27 cellular contexts compared by ENCODE assay signal in genomic region chr3:171691485-171691884, GRCh38.
"Had no signal": no experiment of that assay in that cellular context is flagged by ENCODE, and none has a peak within 500 bp of the region (broad histone marks: within the 10 kb centered on the region; RNA-seq: fewer than 3 reads in every experiment).

No MANE protein-coding gene starts in this region.

- H3K4me1 Mint-ChIP-seq: neural progenitor cell had no signal

- H3K4me1 ChIP-seq: neural progenitor cell, parathyroid adenoma, upper lobe of left lung had no signal

- H3K79me2 ChIP-seq: parathyroid adenoma had no signal

- FAIRE-seq: small intestine, urothelium cell line had no signal

- H3K27ac Mint-ChIP-seq: naive thymus-derived CD4-positive, alpha-beta T cell; nephron; neural progenitor cell; progenitor cell of endocrine pancreas; stimulated activated effector memory CD8-positive, alpha-beta T cell treated with anti-CD3 and anti-CD28 coated beads, Interleukin-12 subunit alpha, Interleukin-12 subunit beta, amount 100 ng/mL, for 72 hours; stimulated activated naive B cell treated with anti-CD40 and anti-IgM and Interleukin-4, amounts not matched to agents 10 μg/mL and 1 μg/mL and 100 μg/mL, for 72 hours; stimulated activated naive CD8-positive, alpha-beta T cell treated with anti-CD3 and anti-CD28 coated beads, Interleukin-15, Interleukin-2, amounts not matched to agents 100 ng/mL and 50 ng/mL, for 24 hours had no signal

- H3K9me3 ChIP-seq: psoas muscle, right lobe of liver, sigmoid colon, stomach, thoracic aorta, thyroid gland, tibial nerve, upper lobe of left lung, vagina had no signal

- H3K9ac ChIP-seq: neural progenitor cell, parathyroid adenoma had no signal

- H3K4me3 Mint-ChIP-seq: naive thymus-derived CD4-positive, alpha-beta T cell; nephron; neural progenitor cell; stimulated activated effector memory CD8-positive, alpha-beta T cell treated with anti-CD3 and anti-CD28 coated beads, Interleukin-12 subunit alpha, Interleukin-12 subunit beta, amount 100 ng/mL, for 72 hours; stimulated activated naive B cell treated with anti-CD40 and anti-IgM and Interleukin-4, amounts not matched to agents 10 μg/mL and 1 μg/mL and 100 μg/mL, for 72 hours; stimulated activated naive CD8-positive, alpha-beta T cell treated with anti-CD3 and anti-CD28 coated beads, Interleukin-15, Interleukin-2, amounts not matched to agents 100 ng/mL and 50 ng/mL, for 24 hours had no signal

- H3K4me3 ChIP-seq: neural progenitor cell, psoas muscle, right lobe of liver, sigmoid colon, stomach, thoracic aorta, thyroid gland, tibial nerve, upper lobe of left lung, vagina had no signal

- ATAC-seq: naive thymus-derived CD4-positive, alpha-beta T cell; psoas muscle; right cardiac atrium; right lobe of liver; stimulated activated effector memory CD8-positive, alpha-beta T cell treated with anti-CD3 and anti-CD28 coated beads, Interleukin-12 subunit alpha, Interleukin-12 subunit beta, amount 100 ng/mL, for 72 hours; stimulated activated naive B cell treated with anti-CD40 and anti-IgM and Interleukin-4, amounts not matched to agents 10 μg/mL and 1 μg/mL and 100 μg/mL, for 72 hours had no signal

- DNase-seq: naive thymus-derived CD4-positive, alpha-beta T cell; nucleus accumbens; posterior cingulate gyrus; psoas muscle; right cardiac atrium; right lobe of liver; sigmoid colon; small intestine; stimulated activated CD4-positive, alpha-beta T cell treated with anti-CD3 and anti-CD28 coated beads, Interleukin-15, amount 100 ng/mL, for 24 hours; stimulated activated CD4-positive, alpha-beta T cell treated with anti-CD3 and anti-CD28 coated beads, Interleukin-2, amount 100 ng/mL, for 24 hours; stimulated activated CD4-positive, alpha-beta T cell treated with anti-CD3 and anti-CD28 coated beads, Interleukin-2, amount 100 ng/mL, for 48 hours; stimulated activated CD4-positive, alpha-beta T cell treated with anti-CD3 and anti-CD28 coated beads, Interleukin-4, amount 100 ng/mL, for 24 hours; stimulated activated naive B cell treated with anti-CD40 and anti-IgM and Interleukin-4, amounts not matched to agents 10 μg/mL and 1 μg/mL and 100 μg/mL, for 72 hours; stimulated activated naive CD4-positive, alpha-beta T cell treated with Interleukin-2 at 50 U/mL for 16 hours; stomach; thyroid gland; upper lobe of left lung had no signal

- H3K27ac ChIP-seq: neural progenitor cell, parathyroid adenoma, psoas muscle, right lobe of liver, sigmoid colon, stomach, thoracic aorta, thyroid gland, tibial nerve, upper lobe of left lung, vagina had no signal

- H3K27me3 ChIP-seq: neural progenitor cell, right lobe of liver, sigmoid colon, stomach, thyroid gland, tibial nerve, upper lobe of left lung, vagina had no signal

- H2AFZ ChIP-seq: neural progenitor cell, parathyroid adenoma had no signal

- H3K36me3 Mint-ChIP-seq: naive thymus-derived CD4-positive, alpha-beta T cell; neural progenitor cell; stimulated activated naive B cell treated with anti-CD40 and anti-IgM and Interleukin-4, amounts not matched to agents 10 μg/mL and 1 μg/mL and 100 μg/mL, for 72 hours had no signal

- H3K9me3 Mint-ChIP-seq: naive thymus-derived CD4-positive, alpha-beta T cell; nephron; neural progenitor cell; stimulated activated effector memory CD8-positive, alpha-beta T cell treated with anti-CD3 and anti-CD28 coated beads, Interleukin-12 subunit alpha, Interleukin-12 subunit beta, amount 100 ng/mL, for 72 hours; stimulated activated naive B cell treated with anti-CD40 and anti-IgM and Interleukin-4, amounts not matched to agents 10 μg/mL and 1 μg/mL and 100 μg/mL, for 72 hours; stimulated activated naive CD8-positive, alpha-beta T cell treated with anti-CD3 and anti-CD28 coated beads, Interleukin-15, Interleukin-2, amounts not matched to agents 100 ng/mL and 50 ng/mL, for 24 hours had no signal

- H3K4me2 ChIP-seq: neural progenitor cell had no signal

- H3K36me3 ChIP-seq: neural progenitor cell, right lobe of liver, sigmoid colon, thyroid gland, upper lobe of left lung had no signal

- H3K27me3 Mint-ChIP-seq: progenitor cell of endocrine pancreas; stimulated activated naive B cell treated with anti-CD40 and anti-IgM and Interleukin-4, amounts not matched to agents 10 μg/mL and 1 μg/mL and 100 μg/mL, for 72 hours; stimulated activated naive CD8-positive, alpha-beta T cell treated with anti-CD3 and anti-CD28 coated beads, Interleukin-15, Interleukin-2, amounts not matched to agents 100 ng/mL and 50 ng/mL, for 24 hours had no signal
